In the genomic region with DNA sequence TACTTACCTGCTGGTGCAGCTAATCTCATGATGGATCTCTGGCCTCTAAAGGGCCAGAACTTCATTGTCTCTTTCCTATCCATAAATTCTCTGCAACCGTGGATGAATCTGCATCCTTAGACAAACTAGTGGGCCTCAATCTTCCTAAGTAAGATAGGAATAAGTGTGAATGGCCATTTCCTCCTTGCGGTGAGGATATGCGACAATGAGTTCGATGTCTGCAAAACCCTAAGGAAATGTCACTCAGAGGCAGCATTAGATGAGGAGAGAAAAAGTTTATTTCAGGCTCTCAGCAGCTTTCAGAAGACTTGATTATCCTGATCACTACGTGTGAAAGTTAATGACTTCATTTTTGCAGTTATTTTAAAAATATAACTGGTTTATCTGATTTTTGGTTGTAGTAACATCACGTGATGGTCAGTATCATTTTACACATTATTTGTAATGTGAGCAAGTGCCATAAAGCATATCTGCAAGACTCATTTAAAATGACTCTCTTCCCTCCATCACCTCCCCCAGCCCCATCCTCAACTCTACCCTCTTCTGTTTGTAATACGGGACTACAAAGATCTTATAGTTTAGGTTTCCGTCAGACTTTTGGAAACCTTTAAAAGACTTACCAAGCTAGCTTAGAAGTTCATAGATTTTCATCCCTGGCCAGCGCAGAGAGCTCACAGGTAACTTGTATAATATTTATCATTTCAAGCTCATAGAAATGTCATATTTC, we compare ENCODE assay signal across 1 cellular context.
A peak's percentile ranks its signal among the peaks of the same experiment; 100 is the strongest.
TF ChIP-seq lines count a peak whose summit lies in the region.

No MANE protein-coding gene starts in this region.

TF ChIP-seq in K562, 482 proteins besides CTCF, POLR2A, EP300 and RAD21:
- TF ChIP-seq RNF2 (IDR thresholded peaks at IDR 0.05) (no peak), TFE3 (CRISPR knock-in tag; IDR thresholded peaks at IDR 0.05) (peak; percentile 86), RAD51 (IDR thresholded peaks at IDR 0.05; ENCODE audit: borderline replicate concordance, low read depth) (0 out of 2 replicates have a peak, but pooled peaks have one; percentile 24)
TF ChIP-seq in K562: peak in this region for 2.
